In genomic region chr15:73683624-73684536, GRCh38 we compare ENCODE assay signal across 1 cellular context.
TF ChIP-seq lines count a peak whose summit lies in the region.

CD276 (plus strand) TSS chr15:73684383; CDS start chr15:73699640, 15,257 bp downstream.

TF ChIP-seq in HEK293, 187 proteins besides CTCF, POLR2A, EP300 and RAD21 (continued from another document):
- TF ChIP-seq KLF8 (tag by site-specific recombination; IDR thresholded peaks at IDR 0.05) (peak; percentile 29; the same call in 1 of the 2 replicates), ZNF510 (tag by site-specific recombination; IDR thresholded peaks at IDR 0.05; ENCODE audit: insufficient replicate concordance) (no peak), MYNN (tag by site-specific recombination; IDR thresholded peaks at IDR 0.05; ENCODE audit: borderline replicate concordance) (peak; percentile 56; the same call in 1 of the 2 replicates), PRDM4 (tag by site-specific recombination; IDR thresholded peaks at IDR 0.05) (no peak), ZNF600 (tag by site-specific recombination; IDR thresholded peaks at IDR 0.05) (peak; percentile 84), ZNF280D (tag by site-specific recombination; IDR thresholded peaks at IDR 0.05) (no peak), GLI2 (tag by site-specific recombination; IDR thresholded peaks at IDR 0.05; ENCODE audit: borderline replicate concordance, low read depth) (no peak), ZNF623 (tag by site-specific recombination; IDR thresholded peaks at IDR 0.05) (no peak), ZBTB6 (tag by site-specific recombination; IDR thresholded peaks at IDR 0.05) (peak; percentile 95), EGR2 (tag by site-specific recombination; IDR thresholded peaks at IDR 0.05; ENCODE audit: low read depth) (peak; percentile 94), ZNF354C (tag by site-specific recombination; IDR thresholded peaks at IDR 0.05; ENCODE audit: borderline replicate concordance, low read depth) (no peak), ZNF214 (tag by site-specific recombination; IDR thresholded peaks at IDR 0.05; ENCODE audit: borderline replicate concordance) (no peak), ZFP37 (tag by site-specific recombination; IDR thresholded peaks at IDR 0.05) (no peak), ZNF473 (tag by site-specific recombination; IDR thresholded peaks at IDR 0.05) (no peak), ZNF121 (tag by site-specific recombination; IDR thresholded peaks at IDR 0.05) (no peak), SP7 (tag by site-specific recombination; IDR thresholded peaks at IDR 0.05) (peak; percentile 20), ZNF704 (tag by site-specific recombination; IDR thresholded peaks at IDR 0.05) (no peak), ZNF501 (tag by site-specific recombination; IDR thresholded peaks at IDR 0.05) (no peak), ZFP3 (tag by site-specific recombination; IDR thresholded peaks at IDR 0.05; ENCODE audit: low read depth) (no peak), BCL11B (tag by site-specific recombination; IDR thresholded peaks at IDR 0.05; ENCODE audit: low read depth) (no peak), ZNF140 (tag by site-specific recombination; IDR thresholded peaks at IDR 0.05) (no peak), KLF1 (tag by site-specific recombination; IDR thresholded peaks at IDR 0.05) (0 out of 2 replicates have a peak, but pooled peaks have one; percentile 15), ZNF202 (tag by site-specific recombination; IDR thresholded peaks at IDR 0.05; ENCODE audit: borderline replicate concordance) (no peak), SP2 (tag by site-specific recombination; IDR thresholded peaks at IDR 0.05) (peak; percentile 25; the same call in 1 of the 2 replicates), ZNF24 (tag by site-specific recombination; IDR thresholded peaks at IDR 0.05) (0 out of 2 replicates have a peak, but pooled peaks have one; percentile 18), ZNF768 (tag by site-specific recombination; IDR thresholded peaks at IDR 0.05) (no peak), ZSCAN30 (tag by site-specific recombination; IDR thresholded peaks at IDR 0.05) (peak; percentile 67; the same call in 1 of the 2 replicates), ZNF837 (tag by site-specific recombination; IDR thresholded peaks at IDR 0.05) (no peak), ZNF335 (tag by site-specific recombination; conservative IDR thresholded peaks at IDR 0.05) (peak; percentile 60; the same call in 1 of the 2 replicates), PRDM1 (tag by site-specific recombination; IDR thresholded peaks at IDR 0.05) (no peak), ZNF37A (tag by site-specific recombination; IDR thresholded peaks at IDR 0.05) (no peak), KLF16 (tag by site-specific recombination; IDR thresholded peaks at IDR 0.05) (0 out of 2 replicates have a peak, but pooled peaks have one; percentile 25), SP3 (tag by site-specific recombination; IDR thresholded peaks at IDR 0.05) (peak; percentile 73), ZNF747 (tag by site-specific recombination; IDR thresholded peaks at IDR 0.05) (no peak), ZNF544 (tag by site-specific recombination; IDR thresholded peaks at IDR 0.05) (no peak), ZNF629 (tag by site-specific recombination; IDR thresholded peaks at IDR 0.05) (0 out of 2 replicates have a peak, but pooled peaks have one; percentile 17), ZNF148 (tag by site-specific recombination; IDR thresholded peaks at IDR 0.05; ENCODE audit: borderline replicate concordance) (no peak), ZBTB17 (tag by site-specific recombination; IDR thresholded peaks at IDR 0.05) (peak; percentile 66; the same call in 1 of the 2 replicates), HOXC10 (CRISPR knock-in tag; IDR thresholded peaks at IDR 0.05) (no peak), ZBTB11 (tag by site-specific recombination; conservative IDR thresholded peaks at IDR 0.05; ENCODE audit: low read depth) (0 out of 2 replicates have a peak, but pooled peaks have one; percentile 7), OVOL3 (tag by site-specific recombination; IDR thresholded peaks at IDR 0.05) (no peak)
